16 cellular contexts compared by ENCODE assay signal in genomic region chr20:62400021-62400420, GRCh38. TPM values are rescaled to one million over a fixed set of nuclear protein-coding genes. Genes with fewer than 3 reads are reported as not detected.
"Had no signal": no experiment of that assay in that cellular context is flagged by ENCODE, and none has a peak within 500 bp of the region (broad histone marks: within the 10 kb centered on the region; RNA-seq: fewer than 3 reads in every experiment).

No MANE protein-coding gene starts in this region.

- H3K27me3 ChIP-seq: ascending aorta, dorsolateral prefrontal cortex had no signal

- H3K9me3 ChIP-seq: ascending aorta had no signal

- H3K4me3 Mint-ChIP-seq: activated CD8-positive, alpha-beta T cell treated with anti-CD3 and anti-CD28 coated beads for 36 hours; activated T-cell treated with anti-CD3 and anti-CD28 coated beads, Interleukin-2, amount 50 U/mL, for 72 hours had no signal

- DNase-seq: activated CD4-positive, alpha-beta T cell treated with anti-CD3 and anti-CD28 coated beads for 4 hours; activated CD8-positive, alpha-beta memory T cell treated with anti-CD3 and anti-CD28 coated beads, Interleukin-2, amount 50 U/mL, for 4 hours; activated CD8-positive, alpha-beta T cell treated with anti-CD3 and anti-CD28 coated beads for 36 hours; activated naive CD4-positive, alpha-beta T cell; activated T-cell treated with anti-CD3 and anti-CD28 coated beads, Interleukin-2, amount 50 U/mL, for 72 hours; stimulated activated CD4-positive, alpha-beta T cell treated with anti-CD3 and anti-CD28 coated beads, Interleukin-12 subunit alpha, Interleukin-12 subunit beta, amount 100 ng/mL, for 4 hours; stimulated activated naive CD4-positive, alpha-beta T cell treated with Interleukin-2 at 50 U/mL for 16 hours; trophoblast cell had no signal

- FAIRE-seq: bronchial epithelial cell, endometrium had no signal

- ATAC-seq: activated CD8-positive, alpha-beta T cell treated with anti-CD3 and anti-CD28 coated beads for 36 hours; activated T-cell treated with anti-CD3 and anti-CD28 coated beads, Interleukin-2, amount 50 U/mL, for 72 hours; esophagus mucosa had no signal

- H3K27ac Mint-ChIP-seq: activated CD8-positive, alpha-beta T cell treated with anti-CD3 and anti-CD28 coated beads for 36 hours had no signal

- H3K4me3 ChIP-seq: ascending aorta, dorsolateral prefrontal cortex had no signal

- H3K9me3 Mint-ChIP-seq: activated CD8-positive, alpha-beta T cell treated with anti-CD3 and anti-CD28 coated beads for 36 hours had no signal

- H3K27ac ChIP-seq: ascending aorta had no signal

- H3K4me1 ChIP-seq: ascending aorta had no signal

RNA-seq across cellular contexts. Expression of gene RBBP8NL, which starts 27.3 kb away (rescaled TPM):
- total RNA-seq: activated CD8-positive, alpha-beta T cell treated with anti-CD3 and anti-CD28 coated beads for 36 hours; activated T-cell treated with anti-CD3 and anti-CD28 coated beads, Interleukin-2, amount 50 U/mL, for 72 hours; ascending aorta; mesenteric fat pad; osteocyte had no signal
- polyA plus RNA-seq: neural cell had no signal
